ENCODE assay signal across 8 cellular contexts in the genomic region with DNA sequence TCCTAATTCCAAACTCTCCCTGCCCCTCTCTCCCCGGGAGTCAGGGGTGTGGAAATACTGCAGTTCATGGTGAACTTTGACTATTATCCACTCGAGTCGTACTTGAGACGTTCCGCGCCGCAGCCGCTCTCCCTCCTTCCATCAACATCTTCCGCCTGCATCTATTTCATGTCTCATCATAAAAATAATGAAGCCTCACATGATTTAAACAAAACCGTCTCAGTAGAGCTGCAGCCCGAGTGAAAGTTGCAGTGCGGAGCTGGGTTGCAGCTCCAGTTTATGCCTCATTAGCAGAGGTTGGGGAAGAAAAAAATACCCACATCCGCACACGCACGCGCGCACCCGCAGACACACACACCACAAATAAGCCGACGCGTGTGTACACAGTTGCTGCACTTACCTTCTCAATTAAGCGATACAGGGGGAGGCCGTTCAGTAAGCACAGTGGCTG. TPM values are rescaled to one million over a fixed set of nuclear protein-coding genes. Genes with fewer than 3 reads are reported as not detected.
DNase-seq lines count a peak whose midpoint lies in the region; ATAC-seq and TF ChIP-seq lines count a peak whose summit lies in the region.

No MANE protein-coding gene starts in this region.

- H3K4me3 ChIP-seq in iPS-18c (ENCODE audit: insufficient read depth, low read depth, low read length) (peak overlapping the region; percentile 52), testis (peak overlapping the region; percentile 22 to 50)

- H3K9me3 ChIP-seq in iPS-18c (ENCODE audit: control insufficient read depth, insufficient read depth, low read length), result no peaks in the 10 kb centered on the region
- H3K9me3 ChIP-seq in testis, result no peaks in the 10 kb centered on the region

- CTCF ChIA-PET in WTC11 (lab: Charles Lee), result interaction anchor here (0.9 to 1.1 kb wide), 2 partner anchors 9 to 50 kb away, joined by 3 read pairs; no protein-coding TSS in a partner anchor
- CTCF ChIA-PET in RWPE1 (lab: Yijun Ruan, JAX), result no interaction called here

- no peaks in the 10 kb centered on the region for H3K27me3 ChIP-seq in testis

- peak; percentile 1; the same call in 1 of the 2 replicates for ATAC-seq in WTC11

- DNase-seq in COLO668 (lab: John Stamatoyannopoulos, UW; ENCODE audit: unreplicated experiment), result peak; percentile 64
- DNase-seq in KBM-7, result peak; percentile 55
- DNase-seq in WTC11 (ENCODE audit: low spot score), result no peak
- DNase-seq in testis, result no peak
- no peak for DNase-seq in RWPE1 (ENCODE audit: low spot score)
- DNase-seq in NCI-H1048 (lab: John Stamatoyannopoulos, UW), result no peak
- no peak for DNase-seq in stimulated activated CD4-positive, alpha-beta T cell treated with anti-CD3 and anti-CD28 coated beads, Interleukin-15, amount 100 ng/mL, for 24 hours

- no peak for TF ChIP-seq POLR2A in testis (IDR thresholded peaks at IDR 0.05)

- no peak overlapping the region for H3K27ac Mint-ChIP-seq in WTC11

- H3K27ac ChIP-seq in testis, result no peak overlapping the region
- no peak overlapping the region for H3K27ac ChIP-seq in RWPE1

- TF ChIP-seq CTCF in WTC11 (IDR thresholded peaks at IDR 0.05), result no peak
- no peak for TF ChIP-seq CTCF in testis (IDR thresholded peaks at IDR 0.05)
- no peak for TF ChIP-seq CTCF in RWPE1 (conservative IDR thresholded peaks at IDR 0.05; ENCODE audit: low read depth)

- peaks cover 36% of the 10 kb centered on the region for H3K27me3 Mint-ChIP-seq in WTC11 (ENCODE audit: low read depth)

- in situ Hi-C loops in KBM-7 (cut with MboI; ENCODE audit: low pct_unique_long_range_greater_than_20kb, low sequenced_read_pairs), result no loop called here

- H3K4me1 Mint-ChIP-seq in WTC11, result peaks cover 74% of the 10 kb centered on the region

- intact Hi-C loops in testis (cut with DNase I; ENCODE audit: low total_unique reads), result no loop called here

- no peaks in the 10 kb centered on the region for H3K36me3 ChIP-seq in testis (ENCODE audit: low read depth, missing control alignments)

- H3K4me1 ChIP-seq in testis, result no peaks in the 10 kb centered on the region

- no peaks in the 10 kb centered on the region for H3K36me3 Mint-ChIP-seq in WTC11

- peak overlapping the region; percentile 95 for H3K4me3 Mint-ChIP-seq in WTC11

- H3K9me3 Mint-ChIP-seq in WTC11, result no peaks in the 10 kb centered on the region

- POLR2A ChIA-PET in WTC11 (lab: Charles Lee), result no interaction called here
- POLR2A ChIA-PET in RWPE1 (lab: Yijun Ruan, JAX; ENCODE audit: low non-redundant PET), result interaction anchor here (0.7 kb wide), 1 partner anchor 33 kb away, joined by 12 read pairs; no protein-coding TSS in a partner anchor

- 1 to 2% methylated on average over 23 of the region's 23 CpGs for WGBS in testis, 2 donors

TF ChIP-seq in WTC11, 78 proteins besides CTCF, POLR2A, EP300 and RAD21:
- TF ChIP-seq, protein P1, sequence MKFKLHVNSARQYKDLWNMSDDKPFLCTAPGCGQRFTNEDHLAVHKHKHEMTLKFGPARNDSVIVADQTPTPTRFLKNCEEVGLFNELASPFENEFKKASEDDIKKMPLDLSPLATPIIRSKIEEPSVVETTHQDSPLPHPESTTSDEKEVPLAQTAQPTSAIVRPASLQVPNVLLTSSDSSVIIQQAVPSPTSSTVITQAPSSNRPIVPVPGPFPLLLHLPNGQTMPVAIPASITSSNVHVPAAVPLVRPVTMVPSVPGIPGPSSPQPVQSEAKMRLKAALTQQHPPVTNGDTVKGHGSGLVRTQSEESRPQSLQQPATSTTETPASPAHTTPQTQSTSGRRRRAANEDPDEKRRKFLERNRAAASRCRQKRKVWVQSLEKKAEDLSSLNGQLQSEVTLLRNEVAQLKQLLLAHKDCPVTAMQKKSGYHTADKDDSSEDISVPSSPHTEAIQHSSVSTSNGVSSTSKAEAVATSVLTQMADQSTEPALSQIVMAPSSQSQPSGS (CRISPR knock-in tag; IDR thresholded peaks at IDR 0.05; ENCODE audit: borderline replicate concordance, low read depth), result no peak
- 0 out of 2 replicates have a peak, but pooled peaks have one; percentile 37 for TF ChIP-seq KAT7 (CRISPR knock-in tag; IDR thresholded peaks at IDR 0.05; ENCODE audit: borderline replicate concordance)

RNA-seq across cellular contexts. Expression of a gene that starts 0.3 kb away (rescaled TPM):
- total RNA-seq in WTC11 (2021), result 22.2 to 29.8 TPM (median 23.3 TPM) in 3 replicates
- 1 to 10 TPM; 1.8 to 2.0 TPM for total RNA-seq in testis
- 2.3 TPM for polyA plus RNA-seq in testis (ENCODE audit: insufficient read depth, low read depth, low replicate concordance)

Comparison
In these comparisons a context has a peak if more than half of its experiments do, and no peak if none do; other contexts are left out.
1. DNase-seq: peak in COLO668 (single experiment) and KBM-7 (single experiment); none in WTC11 (single experiment), testis (single experiment), RWPE1 (single experiment), NCI-H1048 (single experiment) and stimulated activated CD4-positive, alpha-beta T cell treated with anti-CD3 and anti-CD28 coated beads, Interleukin-15, amount 100 ng/mL, for 24 hours (single experiment).